Comparison of ENCODE assay signal across 8 cellular contexts in genomic region chr12:12350868-12351463, GRCh38. TPM values are rescaled to one million over a fixed set of nuclear protein-coding genes. Genes with fewer than 3 reads are reported as not detected.
DNase-seq lines count a peak whose midpoint lies in the region; ATAC-seq and TF ChIP-seq lines count a peak whose summit lies in the region.

No MANE protein-coding gene starts in this region.

- no peak for TF ChIP-seq EP300 in stomach (IDR thresholded peaks at IDR 0.05)

- CTCF ChIA-PET in activated CD4-positive, alpha-beta T cell treated with anti-CD3 and anti-CD28 coated beads for 36 hours (lab: Charles Lee) = interaction anchor here (0.6 to 3.4 kb wide), 6 partner anchors 9 to 318 kb away, joined by 3 to 10 read pairs (median 4); no protein-coding TSS in a partner anchor
- CTCF ChIA-PET in activated B cell treated with CpG ODN at 0.5 μM for 24 hours (lab: Charles Lee) = no interaction called here

- TF ChIP-seq CTCF in activated B cell treated with CpG ODN at 0.5 μM for 24 hours (IDR thresholded peaks at IDR 0.05) = no peak
- TF ChIP-seq CTCF in stomach (IDR thresholded peaks at IDR 0.05) = no peak

- H3K27me3 ChIP-seq in iPS-18a (ENCODE audit: control insufficient read depth, insufficient read depth, low read length) (peaks cover 32% of the 10 kb centered on the region), stomach (no peaks in the 10 kb centered on the region)

- no peaks in the 10 kb centered on the region for H3K36me3 Mint-ChIP-seq in activated CD4-positive, alpha-beta T cell treated with anti-CD3 and anti-CD28 coated beads for 36 hours (ENCODE audit: low read depth)
- no peaks in the 10 kb centered on the region for H3K36me3 Mint-ChIP-seq in activated B cell treated with CpG ODN at 0.5 μM for 24 hours (ENCODE audit: low read depth)

- peak; percentile 17 for ATAC-seq in activated CD4-positive, alpha-beta T cell treated with anti-CD3 and anti-CD28 coated beads for 36 hours
- ATAC-seq in activated B cell treated with CpG ODN at 0.5 μM for 24 hours (ENCODE audit: low read depth) = no peak
- ATAC-seq in GM21367 (IDR thresholded peaks at IDR 0.05; ENCODE audit: unreplicated experiment) = no peak

- H3K9ac ChIP-seq in iPS-18a (ENCODE audit: low read length) = no peak overlapping the region

- H3K4me1 ChIP-seq in iPS-18a (ENCODE audit: control insufficient read depth, low read depth, low read length) (peaks cover 18% of the 10 kb centered on the region), stomach (peaks cover 0 to 37% (median 26%) of the 10 kb centered on the region in 4 donors)

- intact Hi-C loops in activated CD4-positive, alpha-beta T cell treated with anti-CD3 and anti-CD28 coated beads for 36 hours (cut with DNase I, micrococcal nuclease) = loop anchor here in 1 of 2 experiments (10.0 kb wide), 1 partner anchor 844 kb away; the partner anchor contains the start of gene EMP1
- intact Hi-C loops in activated B cell treated with CpG ODN at 0.5 μM for 24 hours (cut with micrococcal nuclease) (loop anchor here (10.0 kb wide), 1 partner anchor 1184 kb away; no protein-coding TSS in a partner anchor), stomach (cut with DNase I; ENCODE audit: low total_unique reads) (no loop called here)

- H3K4me1 Mint-ChIP-seq in activated CD4-positive, alpha-beta T cell treated with anti-CD3 and anti-CD28 coated beads for 36 hours = peaks cover 30% of the 10 kb centered on the region
- peaks cover 17% of the 10 kb centered on the region for H3K4me1 Mint-ChIP-seq in activated B cell treated with CpG ODN at 0.5 μM for 24 hours

- WGBS in stomach, 5 donors = 30 to 61% (median 47%) methylated on average over 3 of the region's 3 CpGs

- no peaks in the 10 kb centered on the region for H3K9me3 ChIP-seq in iPS-18a (ENCODE audit: control insufficient read depth, low read depth, low read length)
- H3K9me3 ChIP-seq in stomach = no peaks in the 10 kb centered on the region

- H3K27ac ChIP-seq in iPS-18a (ENCODE audit: low read length) (no peak overlapping the region), stomach (peak overlapping the region; percentile 76 to 95 (median 94))

- DNase-seq in activated CD4-positive, alpha-beta T cell treated with anti-CD3 and anti-CD28 coated beads for 36 hours = no peak
- no peak for DNase-seq in activated CD4-positive, alpha-beta T cell treated with anti-CD3 and anti-CD28 coated beads, Interleukin-2, amount 50 U/mL, for 1 hour
- DNase-seq in activated B cell treated with CpG ODN at 0.5 μM for 24 hours (no peak), stomach (no peak), ureter (ENCODE audit: low spot score) (no peak), DMS79 (lab: John Stamatoyannopoulos, UW) (no peak)

- H3K27ac Mint-ChIP-seq in activated CD4-positive, alpha-beta T cell treated with anti-CD3 and anti-CD28 coated beads for 36 hours = peak overlapping the region; percentile 45
- no peak overlapping the region for H3K27ac Mint-ChIP-seq in activated B cell treated with CpG ODN at 0.5 μM for 24 hours

- H3K27me3 Mint-ChIP-seq in activated CD4-positive, alpha-beta T cell treated with anti-CD3 and anti-CD28 coated beads for 36 hours = no peaks in the 10 kb centered on the region
- H3K27me3 Mint-ChIP-seq in activated B cell treated with CpG ODN at 0.5 μM for 24 hours = no peaks in the 10 kb centered on the region

- POLR2A ChIA-PET in activated CD4-positive, alpha-beta T cell treated with anti-CD3 and anti-CD28 coated beads for 36 hours (lab: Charles Lee) = no interaction called here
- POLR2A ChIA-PET in activated B cell treated with CpG ODN at 0.5 μM for 24 hours (lab: Charles Lee) = interaction anchor here (0.9 kb wide), 1 partner anchor 374 kb away, joined by 3 read pairs; no protein-coding TSS in a partner anchor

- no peak for TF ChIP-seq POLR2A in stomach (IDR thresholded peaks at IDR 0.05)

- H3K4me3 ChIP-seq in iPS-18a (ENCODE audit: low read length) (peak overlapping the region; percentile 83), stomach (peak overlapping the region in 1 of 4 donors; percentile 76)

- peak overlapping the region; percentile 62 for H3K4me3 Mint-ChIP-seq in activated CD4-positive, alpha-beta T cell treated with anti-CD3 and anti-CD28 coated beads for 36 hours
- peak overlapping the region; percentile 75 for H3K4me3 Mint-ChIP-seq in activated B cell treated with CpG ODN at 0.5 μM for 24 hours

- H3K9me3 Mint-ChIP-seq in activated CD4-positive, alpha-beta T cell treated with anti-CD3 and anti-CD28 coated beads for 36 hours (ENCODE audit: low read depth) = no peaks in the 10 kb centered on the region
- H3K9me3 Mint-ChIP-seq in activated B cell treated with CpG ODN at 0.5 μM for 24 hours = no peaks in the 10 kb centered on the region

- no peaks in the 10 kb centered on the region for H3K36me3 ChIP-seq in iPS-18a (ENCODE audit: control insufficient read depth, low read depth, low read length)
- no peaks in the 10 kb centered on the region for H3K36me3 ChIP-seq in stomach

RNA-seq across cellular contexts. Expression of gene MANSC1, which starts 0.9 kb away (rescaled TPM):
- total RNA-seq in activated CD4-positive, alpha-beta T cell treated with anti-CD3 and anti-CD28 coated beads for 36 hours = 1 to 10 TPM; 2.2 to 2.5 TPM
- 0.86 and 1.5 TPM in 2 replicates for total RNA-seq in activated B cell treated with CpG ODN at 0.5 μM for 24 hours
- total RNA-seq in stomach = 10 to 100 TPM in 2 of 5 donors, 1 to 10 TPM in 2, under 1 TPM in 1; 0.29 to 35.7 (median 8.8) TPM
- 10 to 100 TPM in 2 of 3 donors, 1 to 10 TPM in 1; 7.8 to 16.5 (median 10.2) TPM for polyA plus RNA-seq in stomach
- 38.9 TPM for total RNA-seq in ureter

RNA-seq across cellular contexts. Expression of gene BORCS5, which starts 5.9 kb away (rescaled TPM):
- 10 to 100 TPM; 41.8 to 45.0 TPM for total RNA-seq in activated CD4-positive, alpha-beta T cell treated with anti-CD3 and anti-CD28 coated beads for 36 hours
- total RNA-seq in activated B cell treated with CpG ODN at 0.5 μM for 24 hours (19.5 and 22.7 TPM in 2 replicates), stomach (10 to 100 TPM in 3 of 5 donors, 1 to 10 TPM in 2; 1.3 to 49.0 (median 25.0) TPM), ureter (21.6 TPM)
- polyA plus RNA-seq in stomach = 1 to 10 TPM; 5.5 to 8.7 (median 6.3) TPM
